8 cellular contexts compared by ENCODE assay signal in the genomic region with DNA sequence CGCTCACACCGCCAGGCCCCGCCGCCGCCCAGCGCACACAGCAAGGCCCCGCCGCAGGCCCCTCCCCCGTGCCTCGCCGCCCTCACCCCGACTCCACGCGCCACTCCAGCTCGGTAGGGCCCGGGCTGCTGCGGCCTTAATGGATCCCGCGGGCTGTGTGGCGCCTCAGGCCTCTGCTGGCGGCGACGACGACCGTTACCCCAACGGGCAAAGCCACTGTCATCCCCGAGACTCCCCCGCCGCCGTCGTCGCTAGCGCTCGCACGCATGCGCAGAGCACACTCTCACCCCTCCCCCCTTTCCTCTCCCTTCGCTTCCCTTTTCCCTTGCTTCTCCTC. TPM values are rescaled to one million over a fixed set of nuclear protein-coding genes. Genes with fewer than 3 reads are reported as not detected.
DNase-seq lines count a peak whose midpoint lies in the region; ATAC-seq and TF ChIP-seq lines count a peak whose summit lies in the region.

A gene with protein sequence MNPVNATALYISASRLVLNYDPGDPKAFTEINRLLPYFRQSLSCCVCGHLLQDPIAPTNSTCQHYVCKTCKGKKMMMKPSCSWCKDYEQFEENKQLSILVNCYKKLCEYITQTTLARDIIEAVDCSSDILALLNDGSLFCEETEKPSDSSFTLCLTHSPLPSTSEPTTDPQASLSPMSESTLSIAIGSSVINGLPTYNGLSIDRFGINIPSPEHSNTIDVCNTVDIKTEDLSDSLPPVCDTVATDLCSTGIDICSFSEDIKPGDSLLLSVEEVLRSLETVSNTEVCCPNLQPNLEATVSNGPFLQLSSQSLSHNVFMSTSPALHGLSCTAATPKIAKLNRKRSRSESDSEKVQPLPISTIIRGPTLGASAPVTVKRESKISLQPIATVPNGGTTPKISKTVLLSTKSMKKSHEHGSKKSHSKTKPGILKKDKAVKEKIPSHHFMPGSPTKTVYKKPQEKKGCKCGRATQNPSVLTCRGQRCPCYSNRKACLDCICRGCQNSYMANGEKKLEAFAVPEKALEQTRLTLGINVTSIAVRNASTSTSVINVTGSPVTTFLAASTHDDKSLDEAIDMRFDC (minus strand): TSS at position 272 of the 337 bp plus-strand sequence. CDS start 1,222 bp downstream, outside the sequence.

- no peaks in the 10 kb centered on the region for H3K27me3 Mint-ChIP-seq in activated T-cell treated with anti-CD3 and anti-CD28 coated beads, Interleukin-2, amount 50 U/mL, for 24 hours
- peaks cover 7% of the 10 kb centered on the region for H3K27me3 Mint-ChIP-seq in neural crest cell (ENCODE audit: low read depth)

- no peaks in the 10 kb centered on the region for H3K27me3 ChIP-seq in SJCRH30

- H3K4me3 Mint-ChIP-seq in activated T-cell treated with anti-CD3 and anti-CD28 coated beads, Interleukin-2, amount 50 U/mL, for 24 hours, result peak within 1 kb of the TSS; percentile 93
- H3K4me3 Mint-ChIP-seq in neural crest cell, result peak within 1 kb of the TSS; percentile 99

- H3K4me1 Mint-ChIP-seq in activated T-cell treated with anti-CD3 and anti-CD28 coated beads, Interleukin-2, amount 50 U/mL, for 24 hours (ENCODE audit: low read depth), result peaks cover 43% of the 10 kb centered on the region
- H3K4me1 Mint-ChIP-seq in neural crest cell, result peaks cover 47% of the 10 kb centered on the region

- peak; percentile 64 for ATAC-seq in esophagus mucosa
- no peak for ATAC-seq in GM21529 (IDR thresholded peaks at IDR 0.05; ENCODE audit: unreplicated experiment)

- no peaks in the 10 kb centered on the region for H3K9me3 ChIP-seq in SJCRH30 (replicated peaks)

- peaks cover 51% of the 10 kb centered on the region for H3K36me3 Mint-ChIP-seq in activated T-cell treated with anti-CD3 and anti-CD28 coated beads, Interleukin-2, amount 50 U/mL, for 24 hours (ENCODE audit: low read depth)
- H3K36me3 Mint-ChIP-seq in neural crest cell (ENCODE audit: low read depth), result peaks cover 18% of the 10 kb centered on the region

- no peak for TF ChIP-seq CTCF in neural crest cell (conservative IDR thresholded peaks at IDR 0.05)

- no peaks in the 10 kb centered on the region for H3K36me3 ChIP-seq in SJCRH30

- H3K27ac ChIP-seq in SJCRH30, result peak within 1 kb of the TSS; percentile 97

- no peak for DNase-seq in activated T-cell treated with anti-CD3 and anti-CD28 coated beads, Interleukin-2, amount 50 U/mL, for 24 hours
- DNase-seq in activated T-cell treated with anti-CD3 and anti-CD28 coated beads, Interleukin-2, amount 50 U/mL, for 48 hours, result no peak
- DNase-seq in SJCRH30, result peak in 1 of 2 experiments; percentile 82
- peak; percentile 64 for DNase-seq in neural crest cell (ENCODE audit: low read depth, low spot score)
- no peak for DNase-seq in T-helper 9 cell
- no peak for DNase-seq in HuH-7 (ENCODE audit: low spot score)

- H3K27ac Mint-ChIP-seq in activated T-cell treated with anti-CD3 and anti-CD28 coated beads, Interleukin-2, amount 50 U/mL, for 24 hours, result peak within 1 kb of the TSS; percentile 98
- H3K27ac Mint-ChIP-seq in neural crest cell (ENCODE audit: unreplicated experiment), result peak within 1 kb of the TSS; percentile 100

- peak within 1 kb of the TSS; percentile 95 for H3K4me3 ChIP-seq in SJCRH30

- H3K4me1 ChIP-seq in SJCRH30, result no peaks in the 10 kb centered on the region

- no peaks in the 10 kb centered on the region for H3K9me3 Mint-ChIP-seq in activated T-cell treated with anti-CD3 and anti-CD28 coated beads, Interleukin-2, amount 50 U/mL, for 24 hours
- no peaks in the 10 kb centered on the region for H3K9me3 Mint-ChIP-seq in neural crest cell

RNA-seq across cellular contexts. Expression of the gene that starts here (rescaled TPM):
- total RNA-seq in SJCRH30 (2014; rRNA removed; shearing (Covaris generic)), result 23.5 and 26.2 TPM in 2 replicates
- 13.8 TPM for total RNA-seq in esophagus mucosa
- 47.4 and 50.5 TPM in 2 replicates for total RNA-seq in neural crest cell
